Comparison of ENCODE assay signal across 17 cellular contexts in genomic region chr7:27118580-27118979, GRCh38. TPM values are rescaled to one million over a fixed set of nuclear protein-coding genes. Genes with fewer than 3 reads are reported as not detected.
DNase-seq lines count a peak whose midpoint lies in the region; ATAC-seq, FAIRE-seq and TF ChIP-seq lines count a peak whose summit lies in the region.
"Had no signal": no experiment of that assay in that cellular context is flagged by ENCODE, and none has a peak within 500 bp of the region (broad histone marks: within the 10 kb centered on the region; RNA-seq: fewer than 3 reads in every experiment).

No MANE protein-coding gene starts in this region.

- peaks cover 6% of the 10 kb centered on the region for H3K4me1 Mint-ChIP-seq in brain

- H3K36me3 ChIP-seq in gastrocnemius medialis: no peaks in the 10 kb centered on the region
- no peaks in the 10 kb centered on the region for H3K36me3 ChIP-seq in prostate gland
- H3K36me3 ChIP-seq: SJCRH30, thyroid gland had no signal

- intact Hi-C loops in gastrocnemius medialis (cut with DNase I; ENCODE audit: low total_unique reads) (no loop called here), prostate gland (cut with DNase I) (no loop called here)

- H3K36me3 Mint-ChIP-seq in brain: no peaks in the 10 kb centered on the region

- in situ Hi-C loops in gastrocnemius medialis (cut with MboI; ENCODE audit: low sequenced_read_pairs in 4 of 4): no loop called here
- in situ Hi-C loops in KBM-7 (cut with MboI; ENCODE audit: low pct_unique_long_range_greater_than_20kb, low sequenced_read_pairs): no loop called here

- ATAC-seq in left lobe of liver: no peak
- ATAC-seq in gastrocnemius medialis: no peak

- H3K4me3 Mint-ChIP-seq in brain: peak overlapping the region in 4 of 5 experiments; percentile 70 to 78 (median 73)

- 81% methylated on average over 3 of the region's 3 CpGs for WGBS in prostate gland

- DNase-seq in ELF-1 (ENCODE audit: low read depth, low spot score) (peak; percentile 6), left lobe of liver (ENCODE audit: low spot score) (peak; percentile 22), gastrocnemius medialis (no peak), prostate gland (ENCODE audit: low spot score) (no peak), KBM-7 (no peak), H54 (ENCODE audit: insufficient read length, low spot score) (no peak), NCI-H1105 (lab: John Stamatoyannopoulos, UW) (no peak)
- DNase-seq: activated CD4-positive, alpha-beta T cell treated with anti-CD3 and anti-CD28 coated beads, Interleukin-2, amount 50 U/mL, for 1 hour; amniotic stem cell; dorsolateral prefrontal cortex; NCI-H1436; SJCRH30; stimulated activated CD4-positive, alpha-beta T cell treated with anti-CD3 and anti-CD28 coated beads, Interleukin-1b, Interleukin-23, amount 100 ng/mL, for 48 hours; T-helper 9 cell; thyroid gland had no signal

- peaks cover 97% of the 10 kb centered on the region for H3K27me3 Mint-ChIP-seq in brain

- TF ChIP-seq POLR2A in gastrocnemius medialis (IDR thresholded peaks at IDR 0.05) (no peak), prostate gland (IDR thresholded peaks at IDR 0.05) (no peak), H54 (IDR thresholded peaks at IDR 0.05; ENCODE audit: low read depth, low read length) (no peak)

- no peaks in the 10 kb centered on the region for H3K9me3 ChIP-seq in gastrocnemius medialis
- H3K9me3 ChIP-seq in prostate gland: no peaks in the 10 kb centered on the region
- H3K9me3 ChIP-seq: SJCRH30, thyroid gland had no signal

- no peak for FAIRE-seq in H54 (lab: Jason Lieb, UNC)

- H3K4me3 ChIP-seq in gastrocnemius medialis (peak overlapping the region in 1 of 4 donors; percentile 39), prostate gland (no peak overlapping the region)
- H3K4me3 ChIP-seq: SJCRH30 had no signal

- TF ChIP-seq CTCF in brain (conservative IDR thresholded peaks at IDR 0.05): no peak
- no peak for TF ChIP-seq CTCF in gastrocnemius medialis (IDR thresholded peaks at IDR 0.05 in 4 of 5, conservative IDR thresholded peaks at IDR 0.05 in 1 of 5)
- TF ChIP-seq CTCF in prostate gland (IDR thresholded peaks at IDR 0.05): no peak

- no peaks in the 10 kb centered on the region for H3K27me3 ChIP-seq in gastrocnemius medialis
- H3K27me3 ChIP-seq in prostate gland (replicated peaks; ENCODE audit: insufficient read depth): no peaks in the 10 kb centered on the region
- H3K27me3 ChIP-seq: SJCRH30 had no signal

- H3K27ac ChIP-seq in gastrocnemius medialis (peak overlapping the region in 3 of 4 donors; percentile 55 to 85 (median 79)), prostate gland (no peak overlapping the region)
- H3K27ac ChIP-seq: dorsolateral prefrontal cortex, KMS-11, SJCRH30 had no signal

- peaks cover 0 to 7% (median 0%) of the 10 kb centered on the region in 5 experiments for H3K9me3 Mint-ChIP-seq in brain

- H3K4me1 ChIP-seq in gastrocnemius medialis: peaks cover 7 to 20% of the 10 kb centered on the region in 2 donors
- no peaks in the 10 kb centered on the region for H3K4me1 ChIP-seq in prostate gland (replicated peaks)
- H3K4me1 ChIP-seq: SJCRH30 had no signal

- H3K27ac Mint-ChIP-seq in brain: peak overlapping the region in 2 of 5 experiments; percentile 36 to 65

RNA-seq across cellular contexts. Expression of gene HOXA4, which starts 12.0 kb away (rescaled TPM):
- polyA plus RNA-seq in brain (ENCODE audit: insufficient read depth, low read depth, low replicate concordance): 1.1 TPM
- total RNA-seq in left lobe of liver (0.43 TPM), gastrocnemius medialis (1 to 10 TPM; 1.7 to 4.2 (median 2.9) TPM), prostate gland (1 to 10 TPM; 1.4 to 1.8 TPM)

RNA-seq across cellular contexts. Expression of gene HOXA2, which starts 16.1 kb away (rescaled TPM):
- polyA plus RNA-seq in brain (ENCODE audit: insufficient read depth, low read depth, low replicate concordance): not detected
- total RNA-seq in left lobe of liver: 0.15 TPM
- under 1 TPM in 3 of 4 donors, not detected in 1; 0.29 to 0.88 (median 0.38) TPM for total RNA-seq in gastrocnemius medialis
- 1 to 10 TPM in 1 of 2 donors, not detected in 1; 1.4 TPM for total RNA-seq in prostate gland
- total RNA-seq: dorsolateral prefrontal cortex had no signal

RNA-seq across cellular contexts. Expression of gene HOXA1, which starts 22.8 kb away (rescaled TPM):
- not detected for polyA plus RNA-seq in brain (ENCODE audit: insufficient read depth, low read depth, low replicate concordance)
- total RNA-seq in left lobe of liver (0.08 TPM), gastrocnemius medialis (under 1 TPM in 2 of 4 donors, not detected in 2; 0.16 to 0.36 TPM), prostate gland (1 to 10 TPM in 1 of 2 donors, not detected in 1; 2.1 TPM)

RNA-seq across cellular contexts. Expression of gene HOXA5, which starts 24.9 kb away (rescaled TPM):
- polyA plus RNA-seq in brain (ENCODE audit: insufficient read depth, low read depth, low replicate concordance): 25.3 TPM
- 0.50 TPM for total RNA-seq in left lobe of liver
- total RNA-seq in gastrocnemius medialis: 1 to 10 TPM; 2.7 to 7.1 (median 7.0) TPM
- total RNA-seq in prostate gland: 10 to 100 TPM in 1 of 2 donors, 1 to 10 TPM in 1; 3.7 to 12.9 TPM

RNA-seq across cellular contexts. Expression of gene HOXA6, which starts 29.0 kb away (rescaled TPM):
- polyA plus RNA-seq in brain (ENCODE audit: insufficient read depth, low read depth, low replicate concordance): 14.9 TPM
- total RNA-seq in left lobe of liver: not detected
- total RNA-seq in gastrocnemius medialis: 1 to 10 TPM; 2.6 to 5.6 (median 4.2) TPM
- total RNA-seq in prostate gland: 1 to 10 TPM; 6.9 to 7.5 TPM
- total RNA-seq: dorsolateral prefrontal cortex had no signal

Comparison
In these comparisons a context has a peak if more than half of its experiments do, and no peak if none do; other contexts are left out.
1. DNase-seq: peak in ELF-1 (single experiment) and left lobe of liver (single experiment); none in gastrocnemius medialis (0 of 2), prostate gland (single experiment), KBM-7 (single experiment), H54 (single experiment) and NCI-H1105 (single experiment).
2. H3K27ac ChIP-seq: peak in gastrocnemius medialis (3 of 4); none in prostate gland (0 of 2).